ENCODE assay signal across 10 cellular contexts in the genomic region with DNA sequence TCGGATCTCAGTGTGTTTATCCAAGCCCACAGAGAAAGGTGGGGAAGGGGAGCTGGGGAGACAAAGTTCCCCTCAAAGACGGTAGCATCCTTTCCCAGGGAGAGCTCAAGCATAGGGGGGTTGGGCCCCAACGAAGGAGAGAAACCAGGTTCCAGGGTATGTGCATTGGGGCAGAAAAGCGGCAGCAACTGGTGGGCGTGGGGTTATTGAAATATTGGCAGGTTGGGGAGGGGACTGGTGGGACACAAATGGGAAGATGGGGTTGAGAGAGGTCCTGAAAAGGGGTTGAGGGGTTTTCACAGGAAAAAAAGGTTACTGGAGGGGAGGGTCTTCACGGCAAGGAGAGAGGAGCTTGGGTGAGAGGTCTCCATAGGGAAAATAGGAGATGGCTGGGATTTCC. TPM values are rescaled to one million over a fixed set of nuclear protein-coding genes. Genes with fewer than 3 reads are reported as not detected.
DNase-seq lines count a peak whose midpoint lies in the region; ATAC-seq, FAIRE-seq and TF ChIP-seq lines count a peak whose summit lies in the region.
"Had no signal": no experiment of that assay in that cellular context is flagged by ENCODE, and none has a peak within 500 bp of the region (broad histone marks: within the 10 kb centered on the region; RNA-seq: fewer than 3 reads in every experiment).

No MANE protein-coding gene starts in this region.

- CTCF ChIA-PET in GM12878 (lab: Yijun Ruan, JAX) = interaction anchor here (0.6 to 4.3 kb wide), 10 partner anchors 11 to 387 kb away, joined by 3 to 43 read pairs (median 4); a partner anchor contains a TSS
- CTCF ChIA-PET in naive thymus-derived CD4-positive, alpha-beta T cell (lab: Charles Lee) = interaction anchor here (1.1 to 9.0 kb wide), 3 partner anchors 48 to 213 kb away, joined by 3 to 39 read pairs (median 3); no protein-coding TSS in a partner anchor

- peak overlapping the region; percentile 78 to 94 (median 90) for H3K4me3 Mint-ChIP-seq in CD4-positive, CD25-positive, alpha-beta regulatory T cell
- peak overlapping the region; percentile 34 to 90 (median 64) for H3K4me3 Mint-ChIP-seq in IgD-negative memory B cell
- peak overlapping the region; percentile 54 to 97 (median 85) for H3K4me3 Mint-ChIP-seq in naive thymus-derived CD4-positive, alpha-beta T cell

- TF ChIP-seq POLR2A in GM12878 (IDR thresholded peaks at IDR 0.05; ENCODE audit: low read depth, low read length) = no peak

- POLR2A ChIA-PET in GM12878 (lab: Charles Lee) = interaction anchor here (0.5 to 1.5 kb wide), 11 partner anchors 10 to 851 kb away, joined by 3 to 8 read pairs (median 4); a partner anchor contains a TSS
- POLR2A ChIA-PET in naive thymus-derived CD4-positive, alpha-beta T cell (lab: Charles Lee) = interaction anchor here (0.6 to 2.8 kb wide), 6 partner anchors 9 to 317 kb away, joined by 3 to 24 read pairs (median 6); no protein-coding TSS in a partner anchor

- no peak for TF ChIP-seq CTCF in GM12878 (IDR thresholded peaks at IDR 0.05 in 2 of 3, conservative IDR thresholded peaks at IDR 0.05 in 1 of 3; ENCODE audit: control insufficient read depth in 2 of 3, extremely low read depth in 1 of 3, insufficient read depth in 1 of 3, low read depth in 3 of 3, low read length in 3 of 3)

- no peak for DNase-seq in CD4-positive, CD25-positive, alpha-beta regulatory T cell
- DNase-seq in GM12878 (ENCODE audit: low read depth, low spot score) (no peak), NCI-H446 treated with DMSO at 0.1 percent for 48 hours (lab: John Stamatoyannopoulos, UW) (no peak), retina (no peak)
- no peak for DNase-seq in naive thymus-derived CD4-positive, alpha-beta T cell
- DNase-seq: mucosa of descending colon, T-helper 9 cell had no signal

- H3K36me3 ChIP-seq in CD4-positive, CD25-positive, alpha-beta regulatory T cell (ENCODE audit: control insufficient read depth, insufficient read depth, low read length) = peaks cover 7% of the 10 kb centered on the region
- peaks cover 0 to 4% of the 10 kb centered on the region in 2 experiments; a peak in 1 of 4 replicates for H3K36me3 ChIP-seq in GM12878 (ENCODE audit: control insufficient read depth in 2 of 2, insufficient read depth in 2 of 2, low read length in 1 of 2)
- no peaks in the 10 kb centered on the region for H3K36me3 ChIP-seq in naive thymus-derived CD4-positive, alpha-beta T cell (ENCODE audit: control insufficient read depth in 2 of 3, insufficient read depth in 3 of 3, low read length in 3 of 3)

- H3K36me3 Mint-ChIP-seq in CD4-positive, CD25-positive, alpha-beta regulatory T cell = peaks cover 7% of the 10 kb centered on the region
- H3K36me3 Mint-ChIP-seq in IgD-negative memory B cell = no peaks in the 10 kb centered on the region
- peaks cover 0 to 11% (median 6%) of the 10 kb centered on the region in 5 donors for H3K36me3 Mint-ChIP-seq in naive thymus-derived CD4-positive, alpha-beta T cell

- intact Hi-C loops in GM12878 (cut with micrococcal nuclease; ENCODE audit: unreplicated experiment) = loop anchor here (5.0 kb wide), 1 partner anchor 272 kb away; no protein-coding TSS in a partner anchor
- intact Hi-C loops in naive thymus-derived CD4-positive, alpha-beta T cell (cut with micrococcal nuclease) = loop anchor here (5.0 to 10.0 kb wide), 5 partner anchors 128 to 552 kb away; a partner anchor contains a TSS

- in situ Hi-C loops in GM12878 (cut with MboI) = no loop called here

- no peak overlapping the region for H2AFZ ChIP-seq in GM12878 (ENCODE audit: control insufficient read depth, low read depth, low read length)

- peak overlapping the region; percentile 34 for H3K4me3 ChIP-seq in CD4-positive, CD25-positive, alpha-beta regulatory T cell (ENCODE audit: low read depth, low read length)
- peak overlapping the region; percentile 98 for H3K4me3 ChIP-seq in GM12878
- no peak overlapping the region for H3K4me3 ChIP-seq in naive thymus-derived CD4-positive, alpha-beta T cell (ENCODE audit: low read length)

- no peak for TF ChIP-seq RAD21 in GM12878 (IDR thresholded peaks at IDR 0.05; ENCODE audit: insufficient read depth, low read depth, low read length)

- no peak for FAIRE-seq in GM12878 (lab: Jason Lieb, UNC)

- peak overlapping the region; percentile 88 for H3K4me2 ChIP-seq in GM12878 (ENCODE audit: control insufficient read depth, insufficient read depth)

- H4K20me1 ChIP-seq in GM12878 (ENCODE audit: control insufficient read depth, insufficient read depth) = no peaks in the 10 kb centered on the region

- H3K79me2 ChIP-seq in GM12878 (ENCODE audit: control insufficient read depth, insufficient read depth, low read length) = peaks cover 29% of the 10 kb centered on the region

- no peak for TF ChIP-seq EP300 in GM12878 (IDR thresholded peaks at IDR 0.05; ENCODE audit: borderline replicate concordance in 1 of 2, control insufficient read depth in 1 of 2, low read depth in 2 of 2, low read length in 2 of 2)

- H3K9ac ChIP-seq in GM12878 (ENCODE audit: control insufficient read depth, insufficient read depth, low read length) = peak overlapping the region; percentile 83

- H3K9me3 ChIP-seq in CD4-positive, CD25-positive, alpha-beta regulatory T cell (ENCODE audit: control insufficient read depth in 2 of 2, low read length in 2 of 2) = no peaks in the 10 kb centered on the region
- no peaks in the 10 kb centered on the region for H3K9me3 ChIP-seq in GM12878 (replicated peaks; ENCODE audit: control insufficient read depth, insufficient read depth, low read length)
- no peaks in the 10 kb centered on the region for H3K9me3 ChIP-seq in naive thymus-derived CD4-positive, alpha-beta T cell (ENCODE audit: control insufficient read depth in 2 of 3, low read length in 3 of 3)
- H3K9me3 ChIP-seq: mucosa of descending colon had no signal

- peaks cover 11 to 31% (median 20%) of the 10 kb centered on the region in 4 donors for H3K4me1 Mint-ChIP-seq in CD4-positive, CD25-positive, alpha-beta regulatory T cell
- peaks cover 5 to 18% (median 8%) of the 10 kb centered on the region in 3 donors for H3K4me1 Mint-ChIP-seq in IgD-negative memory B cell
- H3K4me1 Mint-ChIP-seq in naive thymus-derived CD4-positive, alpha-beta T cell = peaks cover 0 to 36% (median 28%) of the 10 kb centered on the region in 7 donors

- no TSS peak for BruUV-seq in GM12878 (replicated peaks; lab: Mats Ljungman, UMichigan)

- H3K27ac ChIP-seq in CD4-positive, CD25-positive, alpha-beta regulatory T cell (ENCODE audit: insufficient read depth, low read length, poor library complexity, severe bottlenecking) = peak overlapping the region; percentile 94
- H3K27ac ChIP-seq in GM12878 (ENCODE audit: control insufficient read depth, insufficient read depth) = peak overlapping the region; percentile 79
- no peak overlapping the region for H3K27ac ChIP-seq in naive thymus-derived CD4-positive, alpha-beta T cell (ENCODE audit: low read depth, low read length)

- under 1% methylated on average over 6 of the region's 6 CpGs for WGBS in GM12878 (ENCODE audit: insufficient coverage, insufficient replicate concordance, low lambda C conversion rate, missing lambda C conversion rate)

- SMC1A ChIA-PET in GM12878 (lab: Charles Lee; ENCODE audit: uncharacterized antibody, unreplicated experiment) = interaction anchor here (1.1 to 2.5 kb wide), 6 partner anchors 10 to 352 kb away, joined by 3 to 9 read pairs (median 6); a partner anchor contains a TSS

- H3K9me3 Mint-ChIP-seq in CD4-positive, CD25-positive, alpha-beta regulatory T cell = no peaks in the 10 kb centered on the region
- H3K9me3 Mint-ChIP-seq in IgD-negative memory B cell = no peaks in the 10 kb centered on the region
- H3K9me3 Mint-ChIP-seq in naive thymus-derived CD4-positive, alpha-beta T cell = no peaks in the 10 kb centered on the region

- H3K4me1 ChIP-seq in CD4-positive, CD25-positive, alpha-beta regulatory T cell (ENCODE audit: control insufficient read depth, insufficient read depth, low read length, poor library complexity, severe bottlenecking) = peaks cover 26% of the 10 kb centered on the region
- 0 out of 2 replicates have a peak, but pooled peaks cover 8% of the 10 kb centered on the region for H3K4me1 ChIP-seq in GM12878 (ENCODE audit: control insufficient read depth, insufficient read depth, low read length)
- H3K4me1 ChIP-seq in naive thymus-derived CD4-positive, alpha-beta T cell (ENCODE audit: control insufficient read depth in 2 of 2, insufficient read depth in 2 of 2, low read length in 2 of 2) = peaks cover 7 to 8% of the 10 kb centered on the region in 2 donors

- no peak for ATAC-seq in CD4-positive, CD25-positive, alpha-beta regulatory T cell (ENCODE audit: low read depth in 2 of 2)
- no peak for ATAC-seq in GM12878
- no peak for ATAC-seq in naive thymus-derived CD4-positive, alpha-beta T cell
- no peak for ATAC-seq in GM21423 (IDR thresholded peaks at IDR 0.05; ENCODE audit: unreplicated experiment)
- ATAC-seq in GM18502 (IDR thresholded peaks at IDR 0.05; ENCODE audit: poor library complexity, unreplicated experiment) = no peak
- ATAC-seq: mucosa of descending colon had no signal

- RAD21 ChIA-PET in GM12878 (lab: Charles Lee; ENCODE audit: unreplicated experiment) = interaction anchor here (0.8 to 3.1 kb wide), 8 partner anchors 17 to 273 kb away, joined by 3 to 14 read pairs (median 4); a partner anchor contains a TSS

- H3K27me3 Mint-ChIP-seq in CD4-positive, CD25-positive, alpha-beta regulatory T cell = no peaks in the 10 kb centered on the region
- H3K27me3 Mint-ChIP-seq in IgD-negative memory B cell = no peaks in the 10 kb centered on the region
- H3K27me3 Mint-ChIP-seq in naive thymus-derived CD4-positive, alpha-beta T cell = no peaks in the 10 kb centered on the region

- H3K27me3 ChIP-seq in CD4-positive, CD25-positive, alpha-beta regulatory T cell (ENCODE audit: control insufficient read depth, insufficient read depth, low read length) = no peaks in the 10 kb centered on the region
- H3K27me3 ChIP-seq in GM12878 (replicated peaks in 1 of 2; ENCODE audit: control insufficient read depth in 2 of 2, insufficient read depth in 2 of 2, low read length in 1 of 2) = no peaks in the 10 kb centered on the region
- no peaks in the 10 kb centered on the region for H3K27me3 ChIP-seq in naive thymus-derived CD4-positive, alpha-beta T cell (ENCODE audit: control insufficient read depth in 2 of 2, insufficient read depth in 2 of 2, low read length in 2 of 2)

- peak overlapping the region in 1 of 3 donors; percentile 67 for H3K27ac Mint-ChIP-seq in CD4-positive, CD25-positive, alpha-beta regulatory T cell
- no peak overlapping the region for H3K27ac Mint-ChIP-seq in IgD-negative memory B cell
- peak overlapping the region in 8 of 9 donors; percentile 18 to 90 (median 60) for H3K27ac Mint-ChIP-seq in naive thymus-derived CD4-positive, alpha-beta T cell

RNA-seq across cellular contexts. Expression of a gene that starts 1.0 kb away (rescaled TPM):
- total RNA-seq in CD4-positive, CD25-positive, alpha-beta regulatory T cell = 4.6 TPM
- polyA plus RNA-seq in CD4-positive, CD25-positive, alpha-beta regulatory T cell = 10 to 100 TPM in 1 of 4 donors, 1 to 10 TPM in 3; 6.2 to 10.1 (median 8.7) TPM
- 1.9 TPM for polyA plus RNA-seq in IgD-negative memory B cell
- 2.5 and 2.9 TPM in 2 replicates for total RNA-seq in GM12878 (2013; cell fraction: nucleolus; rRNA removed)
- total RNA-seq in GM12878 (2014; rRNA removed) = 123 and 132 TPM in 2 replicates
- 50.4 and 53.8 TPM in 2 replicates for total RNA-seq in GM12878 (2014; rRNA removed; fragmentation: Illumina TruSeq; extraction: Trizol)
- total RNA-seq in GM12878 (2021) = 95.3 and 95.6 TPM in 2 replicates
- 27.5 TPM for polyA plus RNA-seq in GM12878 (2011; ENCODE audit: low read depth)
- 34.9 and 57.1 TPM in 2 replicates for polyA plus RNA-seq in GM12878 (2011; rRNA removed)
- polyA plus RNA-seq in GM12878 (2011; cell fraction: cytosol; rRNA removed) = 67.2 and 86.4 TPM in 2 replicates
- 31.1 and 37.8 TPM in 2 replicates for polyA plus RNA-seq in GM12878 (2011; cell fraction: nucleus; rRNA removed)
- 47.4 and 61.6 TPM in 2 replicates for polyA plus RNA-seq in GM12878 (2012)
- 62.9 and 85.2 TPM in 2 replicates for polyA plus RNA-seq in GM12878 (2014; fragmentation: Illumina TruSeq; extraction: Trizol)
- polyA plus RNA-seq in GM12878 (2014; fragmentation: Nextera tagmentation; extraction: Ambion mirVana) = 10 to 100 TPM; 10.4 to 23.1 TPM
- 103 and 115 TPM in 2 replicates for polyA plus RNA-seq in GM12878 (2014; rRNA removed)
- 100 to 1,000 TPM; 190 to 217 TPM for polyA plus RNA-seq in GM12878 (2016; fragmentation: Nextera tagmentation; extraction: Ambion mirVana)
- polyA minus RNA-seq in GM12878 (2011; rRNA and poly(A)+ RNA removed) = 30.4 and 50.9 TPM in 2 replicates
- polyA minus RNA-seq in GM12878 (2011; cell fraction: cytosol; rRNA and poly(A)+ RNA removed) = 26.6 and 27.8 TPM in 2 replicates
- 9.8 and 15.9 TPM in 2 replicates for polyA minus RNA-seq in GM12878 (2011; cell fraction: nucleus; rRNA and poly(A)+ RNA removed)
- total RNA-seq in naive thymus-derived CD4-positive, alpha-beta T cell = 10 to 100 TPM in 1 of 5 experiments, 1 to 10 TPM in 3, under 1 TPM in 1; 0.98 to 79.0 (median 2.1) TPM
- 1 to 10 TPM; 2.4 to 4.5 TPM for polyA plus RNA-seq in naive thymus-derived CD4-positive, alpha-beta T cell

RNA-seq across cellular contexts. Expression of a gene that starts 17.8 kb away (rescaled TPM):
- 40.2 TPM for total RNA-seq in CD4-positive, CD25-positive, alpha-beta regulatory T cell
- polyA plus RNA-seq in CD4-positive, CD25-positive, alpha-beta regulatory T cell = 1 to 10 TPM in 2 of 4 donors, under 1 TPM in 2; 0.47 to 1.8 (median 1.00) TPM
- polyA plus RNA-seq in IgD-negative memory B cell (1.4 TPM), GM12878 (2011; rRNA removed) (10.6 and 11.9 TPM in 2 replicates), GM12878 (2014; fragmentation: Illumina TruSeq; extraction: Trizol) (44.3 and 56.8 TPM in 2 replicates), GM12878 (2014; fragmentation: Nextera tagmentation; extraction: Ambion mirVana) (1 to 10 TPM in 1 of 2 experiments, under 1 TPM in 1; 0.53 to 1.3 TPM), GM12878 (2014; rRNA removed) (40.8 and 46.1 TPM in 2 replicates), GM12878 (2016; fragmentation: Nextera tagmentation; extraction: Ambion mirVana) (1 to 10 TPM; 3.3 to 3.5 TPM)
- 11.5 and 11.6 TPM in 2 replicates for total RNA-seq in GM12878 (2013; cell fraction: nucleolus; rRNA removed)
- total RNA-seq in GM12878 (2014; rRNA removed) (12.9 and 14.9 TPM in 2 replicates), GM12878 (2014; rRNA removed; fragmentation: Illumina TruSeq; extraction: Trizol) (10.4 and 11.2 TPM in 2 replicates), GM12878 (2021) (67.7 and 68.5 TPM in 2 replicates)
- 26.1 TPM for polyA plus RNA-seq in GM12878 (2011; ENCODE audit: low read depth)
- polyA plus RNA-seq in GM12878 (2011; cell fraction: cytosol; rRNA removed) = 23.1 and 25.8 TPM in 2 replicates
- polyA plus RNA-seq in GM12878 (2011; cell fraction: nucleus; rRNA removed) = 9.5 and 16.8 TPM in 2 replicates
- polyA plus RNA-seq in GM12878 (2012) = 28.6 and 38.0 TPM in 2 replicates
- 17.0 and 23.7 TPM in 2 replicates for polyA minus RNA-seq in GM12878 (2011; rRNA and poly(A)+ RNA removed)
- polyA minus RNA-seq in GM12878 (2011; cell fraction: cytosol; rRNA and poly(A)+ RNA removed) = 11.2 and 15.5 TPM in 2 replicates
- 5.1 and 9.7 TPM in 2 replicates for polyA minus RNA-seq in GM12878 (2011; cell fraction: nucleus; rRNA and poly(A)+ RNA removed)
- 100 to 1,000 TPM in 1 of 5 experiments, 10 to 100 TPM in 4; 41.3 to 101 (median 63.1) TPM for total RNA-seq in naive thymus-derived CD4-positive, alpha-beta T cell
- polyA plus RNA-seq in naive thymus-derived CD4-positive, alpha-beta T cell = 1 to 10 TPM; 1.9 to 2.2 TPM

RNA-seq across cellular contexts. Expression of a gene that starts 44.8 kb away (rescaled TPM):
- 24.1 TPM for total RNA-seq in CD4-positive, CD25-positive, alpha-beta regulatory T cell
- polyA plus RNA-seq in CD4-positive, CD25-positive, alpha-beta regulatory T cell = 1 to 10 TPM in 2 of 4 donors, under 1 TPM in 2; 0.80 to 1.4 (median 1.0) TPM
- polyA plus RNA-seq in IgD-negative memory B cell (2.8 TPM), GM12878 (2011; rRNA removed) (9.6 and 15.9 TPM in 2 replicates), GM12878 (2014; fragmentation: Illumina TruSeq; extraction: Trizol) (16.2 and 27.8 TPM in 2 replicates), GM12878 (2014; fragmentation: Nextera tagmentation; extraction: Ambion mirVana) (1 to 10 TPM; 3.0 to 5.4 TPM), GM12878 (2014; rRNA removed) (39.3 and 50.7 TPM in 2 replicates), GM12878 (2016; fragmentation: Nextera tagmentation; extraction: Ambion mirVana) (1 to 10 TPM; 5.9 to 6.3 TPM)
- total RNA-seq in GM12878 (2013; cell fraction: nucleolus; rRNA removed) = 9.9 and 11.1 TPM in 2 replicates
- total RNA-seq in GM12878 (2014; rRNA removed) (35.0 and 41.4 TPM in 2 replicates), GM12878 (2014; rRNA removed; fragmentation: Illumina TruSeq; extraction: Trizol) (20.7 and 22.7 TPM in 2 replicates), GM12878 (2021) (71.7 and 74.5 TPM in 2 replicates)
- polyA plus RNA-seq in GM12878 (2011; ENCODE audit: low read depth) = 12.1 TPM
- 25.3 and 28.7 TPM in 2 replicates for polyA plus RNA-seq in GM12878 (2011; cell fraction: cytosol; rRNA removed)
- 114 and 178 TPM in 2 replicates for polyA plus RNA-seq in GM12878 (2011; cell fraction: nucleus; rRNA removed)
- polyA plus RNA-seq in GM12878 (2012) = 23.2 and 27.9 TPM in 2 replicates
- polyA minus RNA-seq in GM12878 (2011; rRNA and poly(A)+ RNA removed) = 5.1 and 13.5 TPM in 2 replicates
- polyA minus RNA-seq in GM12878 (2011; cell fraction: cytosol; rRNA and poly(A)+ RNA removed) = 17.4 and 18.0 TPM in 2 replicates
- 3.3 and 7.6 TPM in 2 replicates for polyA minus RNA-seq in GM12878 (2011; cell fraction: nucleus; rRNA and poly(A)+ RNA removed)
- 10 to 100 TPM; 32.6 to 87.3 (median 62.5) TPM for total RNA-seq in naive thymus-derived CD4-positive, alpha-beta T cell
- 1 to 10 TPM; 3.0 to 4.0 TPM for polyA plus RNA-seq in naive thymus-derived CD4-positive, alpha-beta T cell

RNA-seq across cellular contexts. Expression of a gene that starts 49.8 kb away (rescaled TPM):
- total RNA-seq in CD4-positive, CD25-positive, alpha-beta regulatory T cell = not detected
- polyA plus RNA-seq in CD4-positive, CD25-positive, alpha-beta regulatory T cell = not detected
- polyA plus RNA-seq in IgD-negative memory B cell = not detected
- 1.4 TPM in 1 of 2 replicates, not detected in the other for total RNA-seq in GM12878 (2013; cell fraction: nucleolus; rRNA removed)
- total RNA-seq in GM12878 (2014; rRNA removed) = not detected in 2 replicates
- not detected in 2 replicates for total RNA-seq in GM12878 (2014; rRNA removed; fragmentation: Illumina TruSeq; extraction: Trizol)
- total RNA-seq in GM12878 (2021) = not detected in 2 replicates
- not detected for polyA plus RNA-seq in GM12878 (2011; ENCODE audit: low read depth)
- not detected in 2 replicates for polyA plus RNA-seq in GM12878 (2011; rRNA removed)
- not detected in 2 replicates for polyA plus RNA-seq in GM12878 (2011; cell fraction: cytosol; rRNA removed)
- 0.27 and 0.35 TPM in 2 replicates for polyA plus RNA-seq in GM12878 (2011; cell fraction: nucleus; rRNA removed)
- polyA plus RNA-seq in GM12878 (2012) = 0.10 TPM in 1 of 2 replicates, not detected in the other
- polyA plus RNA-seq in GM12878 (2014; fragmentation: Illumina TruSeq; extraction: Trizol) = not detected in 2 replicates
- polyA plus RNA-seq in GM12878 (2014; fragmentation: Nextera tagmentation; extraction: Ambion mirVana) = not detected
- polyA plus RNA-seq in GM12878 (2014; rRNA removed) = not detected in 2 replicates
- polyA plus RNA-seq in GM12878 (2016; fragmentation: Nextera tagmentation; extraction: Ambion mirVana) = under 1 TPM in 1 of 2 experiments, not detected in 1; 0.14 TPM
- not detected in 2 replicates for polyA minus RNA-seq in GM12878 (2011; rRNA and poly(A)+ RNA removed)
- not detected in 2 replicates for polyA minus RNA-seq in GM12878 (2011; cell fraction: cytosol; rRNA and poly(A)+ RNA removed)
- 0.36 and 0.67 TPM in 2 replicates for polyA minus RNA-seq in GM12878 (2011; cell fraction: nucleus; rRNA and poly(A)+ RNA removed)
- total RNA-seq in naive thymus-derived CD4-positive, alpha-beta T cell = under 1 TPM in 3 of 5 experiments, not detected in 2; 0.34 to 0.78 (median 0.60) TPM
- polyA plus RNA-seq in naive thymus-derived CD4-positive, alpha-beta T cell = not detected

Comparison
In these comparisons a context has a peak if more than half of its experiments do, and no peak if none do; other contexts are left out.
1. H3K27ac Mint-ChIP-seq: peak in naive thymus-derived CD4-positive, alpha-beta T cell (8 of 9); none in IgD-negative memory B cell (0 of 3).
2. Peak in every context shown above with its lines, with median percentiles within 50 percentile points of each other: H3K4me3 Mint-ChIP-seq.